1 cellular context compared by ENCODE assay signal in the genomic region with DNA sequence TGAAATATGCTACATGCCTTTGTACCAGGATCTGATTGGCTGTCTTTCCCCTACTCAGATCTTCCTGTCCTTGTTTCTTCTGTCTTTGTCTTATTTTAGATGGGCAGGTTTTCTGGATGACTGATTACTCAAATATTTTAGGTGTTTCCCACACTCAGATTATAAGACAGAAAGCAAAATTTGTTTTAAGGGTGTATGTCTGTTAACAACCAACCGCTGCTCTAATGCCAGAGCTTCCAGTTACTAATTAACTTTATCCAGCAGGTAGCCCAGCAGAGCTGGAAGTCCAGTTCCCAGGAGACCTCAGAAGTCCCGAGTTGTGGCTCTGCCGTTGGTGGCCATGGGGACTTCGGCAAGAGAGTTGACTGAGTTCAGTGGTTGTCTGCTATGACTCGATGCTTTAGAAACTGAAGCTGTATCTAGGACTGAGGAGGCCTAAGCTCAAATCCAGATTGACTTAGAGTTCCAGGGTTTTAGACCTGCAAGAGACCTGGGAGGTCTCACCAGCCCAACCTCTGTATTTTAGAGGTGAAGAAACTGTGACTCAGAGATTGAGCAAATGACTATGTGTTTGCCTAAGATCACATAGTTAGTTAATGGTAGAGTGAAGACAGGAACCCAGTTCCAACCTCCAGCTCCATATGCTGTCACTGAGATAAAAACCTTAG.
TF ChIP-seq lines count a peak whose summit lies in the region.

No MANE protein-coding gene starts in this region.

TF ChIP-seq in HepG2, 621 proteins besides CTCF, POLR2A, EP300 and RAD21 (continued from another document and continues in another):
- TF ChIP-seq KIAA2018 (CRISPR knock-in tag; IDR thresholded peaks at IDR 0.05; ENCODE audit: borderline replicate concordance): no peak
- TF ChIP-seq, protein P1, sequence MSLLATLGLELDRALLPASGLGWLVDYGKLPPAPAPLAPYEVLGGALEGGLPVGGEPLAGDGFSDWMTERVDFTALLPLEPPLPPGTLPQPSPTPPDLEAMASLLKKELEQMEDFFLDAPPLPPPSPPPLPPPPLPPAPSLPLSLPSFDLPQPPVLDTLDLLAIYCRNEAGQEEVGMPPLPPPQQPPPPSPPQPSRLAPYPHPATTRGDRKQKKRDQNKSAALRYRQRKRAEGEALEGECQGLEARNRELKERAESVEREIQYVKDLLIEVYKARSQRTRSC (CRISPR knock-in tag; IDR thresholded peaks at IDR 0.05; ENCODE audit: low read depth): no peak
- no peak; the same call in 1 of the 2 replicates for TF ChIP-seq SOX5 (CRISPR knock-in tag; IDR thresholded peaks at IDR 0.05; ENCODE audit: borderline replicate concordance)
- TF ChIP-seq NR2C2 (CRISPR knock-in tag; IDR thresholded peaks at IDR 0.05; ENCODE audit: borderline replicate concordance): no peak; the same call in 1 of the 2 replicates
- TF ChIP-seq AHDC1 (CRISPR knock-in tag; IDR thresholded peaks at IDR 0.05; ENCODE audit: borderline replicate concordance): peak; percentile 72; the same call in 1 of the 2 replicates
- TF ChIP-seq ZNF781 (CRISPR knock-in tag; IDR thresholded peaks at IDR 0.05; ENCODE audit: borderline replicate concordance, not compliant biosample characterization): peak; percentile 86
- no peak; the same call in 1 of the 2 replicates for TF ChIP-seq TOE1 (CRISPR knock-in tag; IDR thresholded peaks at IDR 0.05)
- TF ChIP-seq HNRNPUL1 (IDR thresholded peaks at IDR 0.05; ENCODE audit: low read depth, low read length): 0 out of 2 replicates have a peak, but pooled peaks have one; percentile 55
- TF ChIP-seq, protein P2, sequence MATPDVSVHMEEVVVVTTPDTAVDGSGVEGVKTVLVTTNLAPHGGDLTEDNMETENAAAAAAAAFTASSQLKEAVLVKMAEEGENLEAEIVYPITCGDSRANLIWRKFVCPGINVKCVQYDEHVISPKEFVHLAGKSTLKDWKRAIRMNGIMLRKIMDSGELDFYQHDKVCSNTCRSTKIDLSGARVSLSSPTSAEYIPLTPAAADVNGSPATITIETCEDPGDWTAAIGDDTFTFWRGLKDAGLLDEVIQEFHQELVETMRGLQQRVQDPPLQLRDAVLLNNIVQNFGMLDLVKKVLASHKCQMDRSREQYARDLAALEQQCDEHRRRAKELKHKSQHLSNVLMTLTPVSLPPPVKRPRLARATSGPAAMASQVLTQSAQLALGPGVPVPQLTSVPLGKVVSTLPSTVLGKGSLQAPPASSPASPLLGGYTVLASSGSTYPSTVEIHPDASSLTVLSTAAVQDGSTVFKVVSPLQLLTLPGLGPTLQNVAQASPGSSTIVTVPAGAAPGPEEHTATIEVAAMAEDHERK (CRISPR knock-in tag; IDR thresholded peaks at IDR 0.05; ENCODE audit: low read depth): no peak
- TF ChIP-seq ZNF446 (CRISPR knock-in tag; IDR thresholded peaks at IDR 0.05): no peak
- TF ChIP-seq HCFC1 (IDR thresholded peaks at IDR 0.05; ENCODE audit: low read depth, low read length): no peak
- no peak for TF ChIP-seq FOXK2 (IDR thresholded peaks at IDR 0.05)
- peak; percentile 39; the same call in 1 of the 2 replicates for TF ChIP-seq MEF2D (CRISPR knock-in tag; IDR thresholded peaks at IDR 0.05)
- TF ChIP-seq ZNF746 (CRISPR knock-in tag; IDR thresholded peaks at IDR 0.05): no peak
- TF ChIP-seq BRCA1 (CRISPR knock-in tag; IDR thresholded peaks at IDR 0.05): no peak
- peak; percentile 67 for TF ChIP-seq SKI (IDR thresholded peaks at IDR 0.05; ENCODE audit: partially characterized antibody)
- TF ChIP-seq ZNF678 (CRISPR knock-in tag; IDR thresholded peaks at IDR 0.05): no peak
- TF ChIP-seq ZNF24 (IDR thresholded peaks at IDR 0.05): no peak
- TF ChIP-seq ELF1 (CRISPR knock-in tag; IDR thresholded peaks at IDR 0.05): no peak
- no peak for TF ChIP-seq ELF4 (CRISPR knock-in tag; IDR thresholded peaks at IDR 0.05; ENCODE audit: borderline replicate concordance)
- TF ChIP-seq, protein P3, sequence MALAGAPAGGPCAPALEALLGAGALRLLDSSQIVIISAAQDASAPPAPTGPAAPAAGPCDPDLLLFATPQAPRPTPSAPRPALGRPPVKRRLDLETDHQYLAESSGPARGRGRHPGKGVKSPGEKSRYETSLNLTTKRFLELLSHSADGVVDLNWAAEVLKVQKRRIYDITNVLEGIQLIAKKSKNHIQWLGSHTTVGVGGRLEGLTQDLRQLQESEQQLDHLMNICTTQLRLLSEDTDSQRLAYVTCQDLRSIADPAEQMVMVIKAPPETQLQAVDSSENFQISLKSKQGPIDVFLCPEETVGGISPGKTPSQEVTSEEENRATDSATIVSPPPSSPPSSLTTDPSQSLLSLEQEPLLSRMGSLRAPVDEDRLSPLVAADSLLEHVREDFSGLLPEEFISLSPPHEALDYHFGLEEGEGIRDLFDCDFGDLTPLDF (CRISPR knock-in tag; IDR thresholded peaks at IDR 0.05): no peak
- no peak for TF ChIP-seq ZNF558 (CRISPR knock-in tag; IDR thresholded peaks at IDR 0.05; ENCODE audit: borderline replicate concordance)
- no peak for TF ChIP-seq ZNF207 (IDR thresholded peaks at IDR 0.05; ENCODE audit: borderline replicate concordance)
- peak; percentile 33; the same call in 1 of the 2 replicates for TF ChIP-seq GFI1 (CRISPR knock-in tag; IDR thresholded peaks at IDR 0.05; ENCODE audit: borderline replicate concordance)
- TF ChIP-seq SYNCRIP (IDR thresholded peaks at IDR 0.05; ENCODE audit: insufficient read depth, low read depth, low read length): no peak
- TF ChIP-seq, protein P4, sequence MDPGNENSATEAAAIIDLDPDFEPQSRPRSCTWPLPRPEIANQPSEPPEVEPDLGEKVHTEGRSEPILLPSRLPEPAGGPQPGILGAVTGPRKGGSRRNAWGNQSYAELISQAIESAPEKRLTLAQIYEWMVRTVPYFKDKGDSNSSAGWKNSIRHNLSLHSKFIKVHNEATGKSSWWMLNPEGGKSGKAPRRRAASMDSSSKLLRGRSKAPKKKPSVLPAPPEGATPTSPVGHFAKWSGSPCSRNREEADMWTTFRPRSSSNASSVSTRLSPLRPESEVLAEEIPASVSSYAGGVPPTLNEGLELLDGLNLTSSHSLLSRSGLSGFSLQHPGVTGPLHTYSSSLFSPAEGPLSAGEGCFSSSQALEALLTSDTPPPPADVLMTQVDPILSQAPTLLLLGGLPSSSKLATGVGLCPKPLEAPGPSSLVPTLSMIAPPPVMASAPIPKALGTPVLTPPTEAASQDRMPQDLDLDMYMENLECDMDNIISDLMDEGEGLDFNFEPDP (CRISPR knock-in tag; conservative IDR thresholded peaks at IDR 0.05): no peak
- TF ChIP-seq, protein P5, sequence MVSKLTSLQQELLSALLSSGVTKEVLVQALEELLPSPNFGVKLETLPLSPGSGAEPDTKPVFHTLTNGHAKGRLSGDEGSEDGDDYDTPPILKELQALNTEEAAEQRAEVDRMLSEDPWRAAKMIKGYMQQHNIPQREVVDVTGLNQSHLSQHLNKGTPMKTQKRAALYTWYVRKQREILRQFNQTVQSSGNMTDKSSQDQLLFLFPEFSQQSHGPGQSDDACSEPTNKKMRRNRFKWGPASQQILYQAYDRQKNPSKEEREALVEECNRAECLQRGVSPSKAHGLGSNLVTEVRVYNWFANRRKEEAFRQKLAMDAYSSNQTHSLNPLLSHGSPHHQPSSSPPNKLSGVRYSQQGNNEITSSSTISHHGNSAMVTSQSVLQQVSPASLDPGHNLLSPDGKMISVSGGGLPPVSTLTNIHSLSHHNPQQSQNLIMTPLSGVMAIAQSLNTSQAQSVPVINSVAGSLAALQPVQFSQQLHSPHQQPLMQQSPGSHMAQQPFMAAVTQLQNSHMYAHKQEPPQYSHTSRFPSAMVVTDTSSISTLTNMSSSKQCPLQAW (CRISPR knock-in tag; IDR thresholded peaks at IDR 0.05): peak; percentile 98
- TF ChIP-seq ZNF296 (CRISPR knock-in tag; conservative IDR thresholded peaks at IDR 0.05): no peak
- peak; percentile 70; the same call in 1 of the 2 replicates for TF ChIP-seq KAT8 (CRISPR knock-in tag; IDR thresholded peaks at IDR 0.05)
- peak; percentile 55; the same call in 1 of the 2 replicates for TF ChIP-seq ZNF747 (CRISPR knock-in tag; IDR thresholded peaks at IDR 0.05; ENCODE audit: borderline replicate concordance)
- TF ChIP-seq POLR2G (IDR thresholded peaks at IDR 0.05; ENCODE audit: low read depth, low read length): peak; percentile 86
